8 cellular contexts compared by ENCODE assay signal in the genomic region with DNA sequence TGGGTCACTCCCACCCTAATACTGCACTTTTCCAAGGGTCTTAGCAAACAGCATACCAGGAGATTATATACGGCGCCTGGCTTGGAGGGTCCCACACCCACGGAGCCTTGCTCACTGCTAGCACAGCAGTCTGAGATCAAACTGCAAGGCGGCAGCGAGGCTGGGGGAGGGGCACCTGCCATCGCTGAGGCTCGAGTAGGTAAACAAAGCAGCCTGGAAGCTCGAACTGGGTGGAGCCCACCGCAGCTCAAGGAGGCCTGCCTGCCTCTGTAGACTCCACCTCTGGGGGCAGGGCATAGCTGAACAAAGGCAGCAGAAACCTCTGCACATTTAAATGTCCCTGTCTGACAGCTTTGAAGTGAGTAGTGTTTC. TPM values are rescaled to one million over a fixed set of nuclear protein-coding genes. Genes with fewer than 3 reads are reported as not detected.
DNase-seq lines count a peak whose midpoint lies in the region; ATAC-seq and TF ChIP-seq lines count a peak whose summit lies in the region.
"Not testable (repeated sequence)": the region's sequence is repeated elsewhere in the genome, so short reads cannot be mapped to it uniquely, and the experiment has no call there.
"Had no signal": no experiment of that assay in that cellular context is flagged by ENCODE, and none has a peak within 500 bp of the region (broad histone marks: within the 10 kb centered on the region; RNA-seq: fewer than 3 reads in every experiment).

No MANE protein-coding gene starts in this region.

- H3K4me3 ChIP-seq in HUES6 (ENCODE audit: low read depth, low read length) (peak overlapping the region; percentile 54), endodermal cell (ENCODE audit: low read length) (peak overlapping the region; percentile 53), neural progenitor cell (peak overlapping the region; percentile 32)
- not testable (repeated sequence) for H3K4me3 ChIP-seq in left lung

- H2AFZ ChIP-seq in neural progenitor cell (replicated peaks), result peak overlapping the region; percentile 97

- peak; percentile 58 for ATAC-seq in left lung

- H3K9me3 Mint-ChIP-seq in endodermal cell (peaks cover 17% of the 10 kb centered on the region), neural progenitor cell (peaks cover 16% of the 10 kb centered on the region)

- not testable (repeated sequence) for H3K27me3 ChIP-seq in HUES6 (ENCODE audit: control insufficient read depth, insufficient read depth, low read length); endodermal cell (ENCODE audit: control insufficient read depth, insufficient read depth, low read length, poor library complexity, severe bottlenecking); left lung; neural progenitor cell

- H3K4me3 Mint-ChIP-seq in endodermal cell, result peak overlapping the region; percentile 39
- H3K4me3 Mint-ChIP-seq in neural progenitor cell, result not testable (repeated sequence)

- WGBS in endodermal cell (ENCODE audit: insufficient coverage in 1 of 2, insufficient read length in 1 of 2), 2 experiments, result 23 to 43% methylated on average over 7 to 9 of the region's 9 CpGs

- not testable (repeated sequence) for H3K27ac ChIP-seq in HUES6 (ENCODE audit: low read depth, low read length); endodermal cell (ENCODE audit: low read depth, low read length); left lung; neural progenitor cell

- not testable (repeated sequence) for TF ChIP-seq CTCF in endodermal cell (conservative IDR thresholded peaks at IDR 0.05); left lung (IDR thresholded peaks at IDR 0.05); neural progenitor cell (IDR thresholded peaks at IDR 0.05)

- not testable (repeated sequence) for H3K9me3 ChIP-seq in HUES6 (ENCODE audit: control insufficient read depth, insufficient read depth, low read depth, low read length); endodermal cell (ENCODE audit: control insufficient read depth, low read length); left lung; neural progenitor cell (ENCODE audit: low read depth)

- H3K36me3 Mint-ChIP-seq in endodermal cell (ENCODE audit: low read depth); neural progenitor cell: not testable (repeated sequence)

- H4K20me1 ChIP-seq in neural progenitor cell (ENCODE audit: low read depth), result not testable (repeated sequence)

- not testable (repeated sequence) for H3K9ac ChIP-seq in HUES6 (ENCODE audit: low read length); endodermal cell (ENCODE audit: extremely low read depth, low read length, poor library complexity, severe bottlenecking); neural progenitor cell

- DNase-seq in DMS53 treated with DMSO at 0.1 percent for 48 hours (lab: John Stamatoyannopoulos, UW; ENCODE audit: unreplicated experiment) (peak; percentile 49), NCI-H526 (lab: John Stamatoyannopoulos, UW) (peak; percentile 8 to 46), SHP77 treated with DMSO at 0.1 percent for 48 hours (lab: John Stamatoyannopoulos, UW) (peak; percentile 24), endodermal cell (peak; percentile 65), left lung (peak; percentile 59 to 78), neural progenitor cell (ENCODE audit: low spot score) (peak; percentile 61)

- not testable (repeated sequence) for H3K36me3 ChIP-seq in HUES6 (ENCODE audit: control insufficient read depth, insufficient read depth, low read length); endodermal cell (ENCODE audit: control insufficient read depth, insufficient read depth, low read length); left lung; neural progenitor cell

- H3K27ac Mint-ChIP-seq in endodermal cell, result peak overlapping the region; percentile 66
- H3K27ac Mint-ChIP-seq in neural progenitor cell, result peak overlapping the region; percentile 69

- intact Hi-C loops in left lung (cut with DNase I), result not testable (repeated sequence)

- H3F3A ChIP-seq in neural progenitor cell (ENCODE audit: low read depth), result not testable (repeated sequence)

- peak overlapping the region; percentile 72 for H3K4me2 ChIP-seq in neural progenitor cell

- not testable (repeated sequence) for H3K4me1 ChIP-seq in HUES6 (ENCODE audit: control insufficient read depth, insufficient read depth, low read length); endodermal cell (ENCODE audit: control insufficient read depth, insufficient read depth, low read length); left lung
- H3K4me1 ChIP-seq in neural progenitor cell, result peaks cover 10% of the 10 kb centered on the region

- H3K4me1 Mint-ChIP-seq in endodermal cell, neural progenitor cell: not testable (repeated sequence)

- not testable (repeated sequence) for H3K79me2 ChIP-seq in neural progenitor cell (ENCODE audit: low read depth)

- not testable (repeated sequence) for H3K27me3 Mint-ChIP-seq in endodermal cell (ENCODE audit: insufficient read depth); neural progenitor cell (ENCODE audit: insufficient read depth, low read depth)

RNA-seq across cellular contexts. Expression of a gene that starts 51.7 kb away (rescaled TPM):
- 10 to 100 TPM in 1 of 2 donors, 1 to 10 TPM in 1; 4.3 to 11.7 TPM for total RNA-seq in endodermal cell
- polyA plus RNA-seq in endodermal cell (2013, experiment 1 of 2), result 3.5 TPM
- polyA plus RNA-seq in endodermal cell (2013, experiment 2 of 2), result 3.0 TPM
- total RNA-seq in left lung, result 10 to 100 TPM; 34.2 to 57.5 TPM
- 13.2 and 19.1 TPM in 2 replicates for total RNA-seq in neural progenitor cell (ENCODE audit: low replicate concordance)
- total RNA-seq: CD8-positive, alpha-beta memory T cell had no signal
- polyA plus RNA-seq: CD8-positive, alpha-beta memory T cell had no signal
